ENCODE assay signal across 8 cellular contexts in the genomic region with DNA sequence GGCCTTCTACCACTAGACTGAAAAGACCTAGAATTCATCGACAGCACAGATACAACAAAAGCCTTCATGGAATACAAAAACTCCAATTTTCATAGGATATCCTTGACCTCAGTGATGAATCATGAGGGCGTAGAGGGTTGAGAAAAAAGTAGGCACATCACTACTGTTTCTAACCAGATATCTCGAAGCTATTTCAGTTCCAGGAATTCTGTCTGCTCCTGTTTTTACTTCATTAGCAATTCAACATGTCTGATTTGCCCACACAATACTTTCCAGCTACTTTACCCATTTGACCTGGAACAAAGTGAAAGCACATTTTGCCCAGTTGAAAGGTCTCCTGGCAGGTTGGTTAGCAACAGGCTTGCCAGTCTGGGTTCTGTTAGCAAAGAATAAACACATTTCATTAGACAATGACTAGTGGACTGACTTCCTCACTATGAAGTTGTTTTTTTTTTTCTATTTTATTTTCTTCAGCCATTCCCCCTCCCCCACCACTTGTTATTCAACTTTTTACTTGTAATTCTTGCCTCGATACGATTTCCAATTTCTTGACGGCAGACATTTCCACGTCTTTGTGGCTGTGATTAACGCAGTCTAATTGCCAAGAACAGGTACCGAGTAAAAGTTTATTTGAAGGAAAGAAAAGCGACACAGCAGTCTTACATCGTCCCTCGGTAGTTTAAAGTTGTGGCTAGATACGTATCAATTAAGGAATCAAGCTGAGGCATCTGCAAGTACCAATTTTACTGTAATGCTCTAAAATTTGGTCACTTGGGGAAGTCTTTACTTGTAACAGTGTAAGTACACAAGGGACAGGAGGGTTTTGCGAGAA. TPM values are rescaled to one million over a fixed set of nuclear protein-coding genes. Genes with fewer than 3 reads are reported as not detected.
DNase-seq lines count a peak whose midpoint lies in the region; ATAC-seq and TF ChIP-seq lines count a peak whose summit lies in the region.

No MANE protein-coding gene starts in this region.

- no peaks in the 10 kb centered on the region for H3K27me3 ChIP-seq in aorta (ENCODE audit: control insufficient read depth in 1 of 2, insufficient read depth in 2 of 2, low read length in 1 of 2)

- peaks cover 18% of the 10 kb centered on the region for H3K4me1 ChIP-seq in mesodermal cell (ENCODE audit: control insufficient read depth, insufficient read depth, low read length, poor library complexity, severe bottlenecking)
- H3K4me1 ChIP-seq in aorta (ENCODE audit: control insufficient read depth in 1 of 2, insufficient read depth in 2 of 2, low read length in 2 of 2), result no peaks in the 10 kb centered on the region

- DNase-seq in NOMO-1 (lab: John Stamatoyannopoulos, UW; ENCODE audit: unreplicated experiment in 2 of 2) (peak; percentile 64 to 71), NOMO-1 treated with dmso at 0.1 percent for 144 hours (lab: John Stamatoyannopoulos, UW; ENCODE audit: unreplicated experiment) (no peak), OCI-M1 (lab: John Stamatoyannopoulos, UW) (peak; percentile 73), choroid plexus epithelial cell (ENCODE audit: low read depth) (peak; percentile 41), aorta (no peak), GF-D8 (lab: John Stamatoyannopoulos, UW) (no peak)

- H3K4me3 ChIP-seq in choroid plexus epithelial cell (ENCODE audit: low read depth, low read length), result peak overlapping the region; percentile 85
- peak overlapping the region; percentile 76 for H3K4me3 ChIP-seq in mesodermal cell (ENCODE audit: extremely low read depth, insufficient read depth, low read length, poor library complexity, severe bottlenecking)
- H3K4me3 ChIP-seq in aorta (ENCODE audit: low read length in 2 of 2), result peak overlapping the region; percentile 58 to 82

- 11 to 27% methylated on average over 9 to 13 of the region's 14 CpGs for WGBS in mesodermal cell (ENCODE audit: insufficient coverage in 2 of 2), 2 experiments
- WGBS in aorta, 2 donors, result 14 to 15% methylated on average over 14 of the region's 14 CpGs

- no peak for TF ChIP-seq CTCF in choroid plexus epithelial cell (conservative IDR thresholded peaks at IDR 0.05; ENCODE audit: low read depth, low read length)

- intact Hi-C loops in aorta (cut with DNase I), result loop anchor here (5.0 kb wide), 4 partner anchors 120 to 225 kb away; a partner anchor contains a TSS

- H3K27ac ChIP-seq in mesodermal cell (ENCODE audit: low read depth, low read length, severe bottlenecking), result peak overlapping the region; percentile 94
- H3K27ac ChIP-seq in aorta (ENCODE audit: low read depth in 1 of 2, low read length in 2 of 2), result peak overlapping the region; percentile 50 to 88

- ATAC-seq in aorta (ENCODE audit: low FRiP score), result no peak
- ATAC-seq in HG02870 (IDR thresholded peaks at IDR 0.05; ENCODE audit: unreplicated experiment), result no peak

- H3K36me3 ChIP-seq in mesodermal cell (ENCODE audit: control insufficient read depth, insufficient read depth, low read length), result no peaks in the 10 kb centered on the region
- no peaks in the 10 kb centered on the region for H3K36me3 ChIP-seq in aorta (ENCODE audit: control insufficient read depth in 1 of 2, insufficient read depth in 2 of 2, low read length in 1 of 2)

- H3K9me3 ChIP-seq in mesodermal cell (ENCODE audit: control insufficient read depth, low read length), result no peaks in the 10 kb centered on the region
- H3K9me3 ChIP-seq in aorta (ENCODE audit: control insufficient read depth, low read length), result no peaks in the 10 kb centered on the region

RNA-seq across cellular contexts. Expression of a gene that starts 4.0 kb away (rescaled TPM):
- polyA plus RNA-seq in mesodermal cell (2013, experiment 1 of 2), result 9.6 TPM
- 9.5 TPM for polyA plus RNA-seq in mesodermal cell (2013, experiment 2 of 2)
- 10 to 100 TPM; 10.6 to 13.2 TPM for total RNA-seq in aorta
- 1 to 10 TPM; 4.3 to 4.6 TPM for polyA plus RNA-seq in aorta

Comparison
In these comparisons a context has a peak if more than half of its experiments do, and no peak if none do; other contexts are left out.
1. DNase-seq: peak in NOMO-1 (2 of 2), OCI-M1 (single experiment) and choroid plexus epithelial cell (single experiment); none in NOMO-1 treated with dmso at 0.1 percent for 144 hours (single experiment), aorta (0 of 2) and GF-D8 (single experiment).
2. Peak in every context shown above with its lines, with median percentiles within 50 percentile points of each other: H3K4me3 ChIP-seq.